In genomic region chr4:24584175-24584850, GRCh38 we compare ENCODE assay signal across 8 cellular contexts. TPM values are rescaled to one million over a fixed set of nuclear protein-coding genes. Genes with fewer than 3 reads are reported as not detected.
DNase-seq lines count a peak whose midpoint lies in the region; ATAC-seq, FAIRE-seq and TF ChIP-seq lines count a peak whose summit lies in the region.

Gene DHX15, minus strand, starts transcription at chr4:24584554. Its CDS starts 161 bp downstream, at chr4:24584393.

- ATAC-seq in GM18499 (IDR thresholded peaks at IDR 0.05; ENCODE audit: insufficient read depth, unreplicated experiment) (peak; percentile 61), HG02943 (IDR thresholded peaks at IDR 0.05; ENCODE audit: low read depth, unreplicated experiment) (peak; percentile 88), psoas muscle (peak; percentile 95 to 98 (median 98))

- no peaks in the 10 kb centered on the region for H3K9me3 ChIP-seq in ascending aorta
- H3K9me3 ChIP-seq in right atrium auricular region = no peaks in the 10 kb centered on the region
- no peaks in the 10 kb centered on the region for H3K9me3 ChIP-seq in psoas muscle

- H3K4me3 ChIP-seq in ascending aorta (peak within 1 kb of the TSS; percentile 94 to 98), right atrium auricular region (peak within 1 kb of the TSS; percentile 99), psoas muscle (peak within 1 kb of the TSS; percentile 82)

- FAIRE-seq in urothelium cell line (lab: Jason Lieb, UNC) = no peak

- intact Hi-C loops in T-helper 2 cell treated with Interferon-gamma antibody and Interleukin-4, amounts not matched to agents 100 ng/mL and 5 ng/mL, for 36 hours (cut with micrococcal nuclease) = loop anchor here (1.0 to 10.0 kb wide), 9 partner anchors 14 to 1273 kb away; partner anchors contain the start of genes ANAPC4, PI4K2B, SEPSECS and ZCCHC4
- intact Hi-C loops in ascending aorta (cut with DNase I) (loop anchor here (1.0 to 10.0 kb wide), 10 partner anchors 70 to 650 kb away; partner anchors contain the start of genes CCDC149, PI4K2B, SEPSECS and SOD3), psoas muscle (cut with DNase I) (loop anchor here (5.0 to 10.0 kb wide), 4 partner anchors 110 to 330 kb away; partner anchors contain the start of genes CCDC149 (in 1 of the 2) and SOD3 (in 1 of the 2))

- TF ChIP-seq CTCF in ascending aorta (IDR thresholded peaks at IDR 0.05) = no peak
- no peak for TF ChIP-seq CTCF in right atrium auricular region (IDR thresholded peaks at IDR 0.05)
- TF ChIP-seq CTCF in psoas muscle (IDR thresholded peaks at IDR 0.05) = no peak

- H3K36me3 ChIP-seq in ascending aorta (no peaks in the 10 kb centered on the region), right atrium auricular region (no peaks in the 10 kb centered on the region), psoas muscle (ENCODE audit: insufficient read depth in 1 of 2, low read depth in 1 of 2) (peaks cover 0 to 2% of the 10 kb centered on the region in 2 donors)

- H3K27ac ChIP-seq in ascending aorta = peak within 1 kb of the TSS; percentile 97 to 98
- H3K27ac ChIP-seq in right atrium auricular region = peak within 1 kb of the TSS; percentile 99 to 100
- H3K27ac ChIP-seq in psoas muscle = peak within 1 kb of the TSS; percentile 97

- H3K4me1 ChIP-seq in ascending aorta (peaks cover 5 to 16% of the 10 kb centered on the region in 2 donors), right atrium auricular region (peaks cover 0 to 38% of the 10 kb centered on the region in 2 donors), psoas muscle (peaks cover 37% of the 10 kb centered on the region)

- WGBS in psoas muscle, 3 donors = 0 to 1% (median 0%) methylated on average over 46 to 54 of the region's 54 CpGs

- H3K27me3 ChIP-seq in ascending aorta (no peaks in the 10 kb centered on the region), right atrium auricular region (no peaks in the 10 kb centered on the region), psoas muscle (ENCODE audit: insufficient read depth in 3 of 3, low read length in 2 of 3) (no peaks in the 10 kb centered on the region)

- DNase-seq in NCI-H187 treated with DMSO at 0.1 percent for 48 hours (lab: John Stamatoyannopoulos, UW) = peak; percentile 90
- peak; percentile 85 to 98 for DNase-seq in ascending aorta (ENCODE audit: low spot score in 2 of 2)
- peak; percentile 98 for DNase-seq in right atrium auricular region (ENCODE audit: low spot score)
- DNase-seq in psoas muscle = peak; percentile 95 to 97
- peak; percentile 88 for DNase-seq in urothelium cell line (ENCODE audit: low spot score)

RNA-seq across cellular contexts. Expression of gene DHX15, which starts in this region (rescaled TPM):
- total RNA-seq in T-helper 2 cell treated with Interferon-gamma antibody and Interleukin-4, amounts not matched to agents 100 ng/mL and 5 ng/mL, for 36 hours = 207 and 215 TPM in 2 replicates
- total RNA-seq in ascending aorta (46.6 TPM), right atrium auricular region (10 to 100 TPM; 59.7 to 62.4 TPM), psoas muscle (10 to 100 TPM; 35.2 to 69.7 (median 51.8) TPM)
- 10 to 100 TPM; 28.3 to 54.4 (median 37.1) TPM for polyA plus RNA-seq in psoas muscle

Comparison
In these comparisons a context has a peak if more than half of its experiments do, and no peak if none do; other contexts are left out.
1. Peak in every context shown above with its lines: DNase-seq, ATAC-seq, H3K4me3 ChIP-seq and H3K27ac ChIP-seq.